In genomic region chr7:46368871-46369270, GRCh38 we compare ENCODE assay signal across 28 cellular contexts.
"Had no signal": no experiment of that assay in that cellular context is flagged by ENCODE, and none has a peak within 500 bp of the region (broad histone marks: within the 10 kb centered on the region; RNA-seq: fewer than 3 reads in every experiment).

No MANE protein-coding gene starts in this region.

- H3K9me3 Mint-ChIP-seq: natural killer cell treated with Interleukin-12 subunit alpha and Interleukin-12 subunit beta and Interleukin-15 and Interleukin-18, amount 100 ng/mL, for 72 hours; stimulated activated naive CD8-positive, alpha-beta T cell treated with anti-CD3 and anti-CD28 coated beads, Interleukin-15, Interleukin-2, amounts not matched to agents 100 ng/mL and 50 ng/mL, for 24 hours had no signal

- H3K9me3 ChIP-seq: left lung, pancreas, prostate gland, sigmoid colon, spleen, suprapubic skin, thoracic aorta, tibial artery, upper lobe of right lung had no signal

- H3K36me3 Mint-ChIP-seq: naive thymus-derived CD4-positive, alpha-beta T cell; natural killer cell treated with Interleukin-12 subunit alpha and Interleukin-12 subunit beta and Interleukin-15 and Interleukin-18, amount 100 ng/mL, for 72 hours; stimulated activated effector memory CD8-positive, alpha-beta T cell treated with anti-CD3 and anti-CD28 coated beads, Interleukin-12 subunit alpha, Interleukin-12 subunit beta, amount 100 ng/mL, for 72 hours had no signal

- H3K79me2 ChIP-seq: hepatocyte had no signal

- H3K4me3 ChIP-seq: hepatocyte, left lung, lung, pancreas, prostate gland, sigmoid colon, spleen, suprapubic skin, thoracic aorta, tibial artery, upper lobe of right lung had no signal

- H3K36me3 ChIP-seq: left lung, pancreas, prostate gland, sigmoid colon, spleen, suprapubic skin, thoracic aorta, tibial artery, upper lobe of right lung had no signal

- FAIRE-seq: keratinocyte, pancreas, small intestine, urothelium cell line had no signal

- DNase-seq: kidney glomerular epithelial cell; left colon; left lung; mesendoderm; naive thymus-derived CD4-positive, alpha-beta T cell; pancreas; posterior cingulate gyrus; retina; right cardiac atrium; sigmoid colon; small intestine; spleen; stimulated activated CD4-positive, alpha-beta T cell treated with anti-CD3 and anti-CD28 coated beads, Interleukin-4, amount 100 ng/mL, for 24 hours; stimulated activated naive CD4-positive, alpha-beta T cell; tibial artery; trophoblast cell; upper lobe of right lung had no signal

- H3K4me1 Mint-ChIP-seq: mesothelial cell of epicardium; naive thymus-derived CD4-positive, alpha-beta T cell; stimulated activated effector memory CD8-positive, alpha-beta T cell treated with anti-CD3 and anti-CD28 coated beads, Interleukin-12 subunit alpha, Interleukin-12 subunit beta, amount 100 ng/mL, for 72 hours had no signal

- H3K4me1 ChIP-seq: left lung, pancreas, prostate gland, sigmoid colon, spleen, suprapubic skin, upper lobe of right lung had no signal

- H3K27ac ChIP-seq: left lung, pancreas, prostate gland, sigmoid colon, spleen, suprapubic skin, thoracic aorta, tibial artery, upper lobe of right lung had no signal

- H2AFZ ChIP-seq: hepatocyte had no signal

- H3K27me3 Mint-ChIP-seq: stimulated activated naive CD8-positive, alpha-beta T cell treated with anti-CD3 and anti-CD28 coated beads, Interleukin-15, Interleukin-2, amounts not matched to agents 100 ng/mL and 50 ng/mL, for 24 hours had no signal

- H3K27me3 ChIP-seq: hepatocyte, left lung, pancreas, sigmoid colon, spleen, suprapubic skin, tibial artery, upper lobe of right lung had no signal

- ATAC-seq: left colon; left lung; naive thymus-derived CD4-positive, alpha-beta T cell; natural killer cell treated with Interleukin-12 subunit alpha and Interleukin-12 subunit beta and Interleukin-15 and Interleukin-18, amount 100 ng/mL, for 72 hours; pancreas; right cardiac atrium; stimulated activated effector memory CD8-positive, alpha-beta T cell treated with anti-CD3 and anti-CD28 coated beads, Interleukin-12 subunit alpha, Interleukin-12 subunit beta, amount 100 ng/mL, for 72 hours; upper lobe of right lung had no signal

- H3K4me2 ChIP-seq: hepatocyte had no signal

- H3K4me3 Mint-ChIP-seq: mesothelial cell of epicardium; naive thymus-derived CD4-positive, alpha-beta T cell; natural killer cell treated with Interleukin-12 subunit alpha and Interleukin-12 subunit beta and Interleukin-15 and Interleukin-18, amount 100 ng/mL, for 72 hours; stimulated activated effector memory CD8-positive, alpha-beta T cell treated with anti-CD3 and anti-CD28 coated beads, Interleukin-12 subunit alpha, Interleukin-12 subunit beta, amount 100 ng/mL, for 72 hours; stimulated activated naive CD8-positive, alpha-beta T cell treated with anti-CD3 and anti-CD28 coated beads, Interleukin-15, Interleukin-2, amounts not matched to agents 100 ng/mL and 50 ng/mL, for 24 hours had no signal

- H3K27ac Mint-ChIP-seq: mesothelial cell of epicardium; naive thymus-derived CD4-positive, alpha-beta T cell; natural killer cell treated with Interleukin-12 subunit alpha and Interleukin-12 subunit beta and Interleukin-15 and Interleukin-18, amount 100 ng/mL, for 72 hours; stimulated activated effector memory CD8-positive, alpha-beta T cell treated with anti-CD3 and anti-CD28 coated beads, Interleukin-12 subunit alpha, Interleukin-12 subunit beta, amount 100 ng/mL, for 72 hours; stimulated activated naive CD8-positive, alpha-beta T cell treated with anti-CD3 and anti-CD28 coated beads, Interleukin-15, Interleukin-2, amounts not matched to agents 100 ng/mL and 50 ng/mL, for 24 hours had no signal
